ENCODE assay signal across 8 cellular contexts in the genomic region with DNA sequence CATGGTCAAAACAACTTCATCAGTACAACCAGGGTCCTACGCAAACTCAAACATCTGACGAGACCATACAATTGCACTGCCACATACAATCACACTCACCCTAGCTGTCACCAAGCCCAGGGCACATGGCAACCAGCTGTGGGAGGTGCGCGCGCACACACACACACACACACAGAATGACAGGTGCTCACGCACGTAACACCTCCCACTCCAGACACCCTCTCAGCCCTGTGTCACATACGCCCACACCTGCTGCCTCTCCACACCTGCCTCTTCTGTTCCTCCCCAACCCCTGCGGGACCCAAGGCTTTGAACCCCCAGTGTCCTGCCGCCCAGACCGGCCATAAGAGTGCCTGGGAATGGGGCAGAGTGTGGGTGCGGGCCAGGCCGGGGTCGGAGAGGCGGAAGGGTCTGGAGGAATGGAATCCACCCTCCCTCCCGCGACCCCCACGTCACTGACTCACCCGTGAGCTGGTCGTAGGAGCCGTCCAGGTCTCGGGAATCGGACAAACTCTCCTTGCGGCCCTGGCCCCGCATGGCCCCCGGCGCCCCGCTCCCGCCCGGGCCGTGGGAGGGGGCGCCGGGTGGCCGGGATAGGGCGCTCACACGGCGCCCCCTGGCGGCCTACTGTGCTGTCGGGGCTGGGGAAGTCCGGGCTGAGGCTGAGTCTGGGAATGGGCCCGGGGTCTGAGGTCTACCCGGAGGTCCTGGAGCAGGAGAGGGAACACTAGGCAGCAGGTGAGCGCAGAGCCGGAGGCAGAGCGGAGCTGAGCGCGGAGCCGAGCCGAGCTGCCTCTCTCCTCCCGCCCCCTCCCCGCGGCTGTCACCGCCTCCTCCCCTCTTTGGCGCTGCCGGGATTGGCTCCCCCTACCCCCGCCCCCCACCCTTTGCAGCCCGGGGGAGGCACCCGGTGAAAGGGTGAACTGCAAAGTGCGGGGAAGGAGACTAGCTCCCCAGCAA. TPM values are rescaled to one million over a fixed set of nuclear protein-coding genes. Genes with fewer than 3 reads are reported as not detected.
DNase-seq lines count a peak whose midpoint lies in the region; ATAC-seq and TF ChIP-seq lines count a peak whose summit lies in the region.

A gene (minus strand): TSS at position 769 of the 960 bp plus-strand sequence. CDS start 232 bp downstream, at position 537.

- no peak for TF ChIP-seq RAD21 in HCT116 (IDR thresholded peaks at IDR 0.05; ENCODE audit: low read depth)

- BruUV-seq in A673 (replicated peaks; lab: Mats Ljungman, UMichigan) (no TSS peak), HCT116 (replicated peaks; lab: Mats Ljungman, UMichigan) (no TSS peak)

- no peak within 1 kb of the TSS for H2AFZ ChIP-seq in HCT116 (ENCODE audit: low read depth, low read length, poor library complexity, severe bottlenecking)

- TF ChIP-seq POLR2A in HCT116 (IDR thresholded peaks at IDR 0.05; ENCODE audit: borderline replicate concordance, extremely low read depth, insufficient read depth, insufficient read length), result no peak

- H4K20me1 ChIP-seq in HCT116 (ENCODE audit: insufficient read depth), result no peaks in the 10 kb centered on the region

- CTCF ChIA-PET in A673 (lab: Charles Lee) (interaction anchor here (0.6 to 1.3 kb wide), 6 partner anchors 44 to 540 kb away, joined by 4 to 10 read pairs (median 6); no protein-coding TSS in a partner anchor), HCT116 (lab: Charles Lee) (interaction anchor here (4.9 to 5.9 kb wide), 2 partner anchors 165 to 230 kb away, joined by 90 to 267 read pairs; no protein-coding TSS in a partner anchor)

- no peak within 1 kb of the TSS for H3K27ac ChIP-seq in A673 (ENCODE audit: low read depth, low read length, poor library complexity, severe bottlenecking)
- no peak within 1 kb of the TSS for H3K27ac ChIP-seq in HCT116 (ENCODE audit: low read depth, low read length)

- no peaks in the 10 kb centered on the region for H3K36me3 ChIP-seq in A673 (ENCODE audit: insufficient read depth, low read length, poor library complexity, severe bottlenecking)
- H3K36me3 ChIP-seq in HCT116 (ENCODE audit: control insufficient read depth in 1 of 2, insufficient read depth in 2 of 2, low read length in 2 of 2), result no peaks in the 10 kb centered on the region; a peak in 1 of 4 replicates

- peak; percentile 16; the same call in 1 of the 2 replicates for ATAC-seq in HCT116
- ATAC-seq in GM18511 (IDR thresholded peaks at IDR 0.05; ENCODE audit: unreplicated experiment), result no peak
- no peak for ATAC-seq in GM21526 (IDR thresholded peaks at IDR 0.05; ENCODE audit: low FRiP score, unreplicated experiment)

- H3K4me3 ChIP-seq in A673 (ENCODE audit: low read depth, low read length, poor library complexity, severe bottlenecking) (peak within 1 kb of the TSS; percentile 44), HCT116 (replicated peaks in 1 of 2; ENCODE audit: low read depth in 1 of 2, low read length in 2 of 2) (no peak within 1 kb of the TSS), astrocyte of the cerebellum (ENCODE audit: low read depth, low read length) (no peak within 1 kb of the TSS), iPS-11a (ENCODE audit: low read depth, low read length) (peak within 1 kb of the TSS; percentile 35)

- no peak within 1 kb of the TSS for H3K9ac ChIP-seq in HCT116 (ENCODE audit: low read length)

- intact Hi-C loops in A673 (cut with micrococcal nuclease; ENCODE audit: unreplicated experiment) (no loop called here), HCT116 (cut with micrococcal nuclease) (loop anchor here (5.0 kb wide), 1 partner anchor 631 kb away; no protein-coding TSS in a partner anchor)

- POLR2A ChIA-PET in A673 (lab: Charles Lee; ENCODE audit: low non-redundant PET) (interaction anchor here (0.6 kb wide), 1 partner anchor 34 kb away, joined by 3 read pairs; no protein-coding TSS in a partner anchor), HCT116 (lab: Charles Lee) (no interaction called here)

- no peaks in the 10 kb centered on the region for H3K9me2 ChIP-seq in HCT116 (ENCODE audit: insufficient read depth)

- H3K4me2 ChIP-seq in HCT116 (ENCODE audit: low read length), result no peak within 1 kb of the TSS

- RAD21 ChIA-PET in HCT116 (lab: Charles Lee; ENCODE audit: low non-redundant PET in 1 of 2, low total read pairs in 2 of 2, uncharacterized antibody in 2 of 2, unreplicated experiment in 2 of 2), result interaction anchor here in 1 of 2 experiments (0.7 kb wide), 1 partner anchor 157 kb away, joined by 4 read pairs; no protein-coding TSS in a partner anchor

- TF ChIP-seq CTCF in A673 (conservative IDR thresholded peaks at IDR 0.05; ENCODE audit: low read depth, low read length), result peak; percentile 68
- peak in 2 of 3 experiments; percentile 77 to 79; a peak in 4 of 6 replicates for TF ChIP-seq CTCF in HCT116 (IDR thresholded peaks at IDR 0.05 in 2 of 3, conservative IDR thresholded peaks at IDR 0.05 in 1 of 3; ENCODE audit: borderline replicate concordance in 1 of 3, insufficient read depth in 1 of 3, low read depth in 2 of 3, low read length in 2 of 3)
- TF ChIP-seq CTCF in astrocyte of the cerebellum (IDR thresholded peaks at IDR 0.05; ENCODE audit: low read depth, low read length, missing control alignments), result peak; percentile 55

- no peaks in the 10 kb centered on the region for H3K79me2 ChIP-seq in HCT116 (ENCODE audit: insufficient read depth, low read length)

- H3K27me3 ChIP-seq in A673 (replicated peaks; ENCODE audit: insufficient read depth, low read depth, low read length, poor library complexity) (no peaks in the 10 kb centered on the region), HCT116 (ENCODE audit: insufficient read depth, low read length) (no peaks in the 10 kb centered on the region)

- H3K4me1 ChIP-seq in A673 (ENCODE audit: insufficient read depth, low read length, poor library complexity, severe bottlenecking) (peaks cover 9% of the 10 kb centered on the region), HCT116 (ENCODE audit: control insufficient read depth in 1 of 2, insufficient read depth in 2 of 2, low read length in 2 of 2) (peaks cover 10 to 23% of the 10 kb centered on the region in 2 experiments)

- in situ Hi-C loops in astrocyte of the cerebellum (cut with HindIII; ENCODE audit: low sequenced_read_pairs), result no loop called here

- DNase-seq in A673 (ENCODE audit: low spot score), result peak; percentile 66
- DNase-seq in HCT116 (ENCODE audit: low read depth, low spot score), result no peak
- peak; percentile 56 for DNase-seq in SKM-1 treated with dmso at 0.1 percent for 144 hours (lab: John Stamatoyannopoulos, UW; ENCODE audit: unreplicated experiment)
- no peak for DNase-seq in astrocyte of the cerebellum (ENCODE audit: low read depth)
- DNase-seq in stimulated activated CD4-positive, alpha-beta T cell treated with anti-CD3 and anti-CD28 coated beads, Interleukin-4, amount 100 ng/mL, for 4 hours, result peak; percentile 58 to 83

- H3K9me3 ChIP-seq in A673 (ENCODE audit: low read depth, low read length, poor library complexity, severe bottlenecking) (no peaks in the 10 kb centered on the region), HCT116 (ENCODE audit: control insufficient read depth in 1 of 2, insufficient read depth in 1 of 2, low read depth in 1 of 2, low read length in 2 of 2) (no peaks in the 10 kb centered on the region)

TF ChIP-seq in HCT116, 20 proteins besides CTCF, POLR2A, EP300 and RAD21:
- TF ChIP-seq YY1 (IDR thresholded peaks at IDR 0.05; ENCODE audit: extremely low read depth, insufficient replicate concordance, low read depth, low read length) (no peak), CEBPB (IDR thresholded peaks at IDR 0.05; ENCODE audit: low read depth) (no peak), CBX3 (IDR thresholded peaks at IDR 0.05; ENCODE audit: low read depth) (no peak), ZNF274 (IDR thresholded peaks at IDR 0.05; ENCODE audit: low read depth, low read length) (no peak), EZH2 (IDR thresholded peaks at IDR 0.05) (no peak), TCF7L2 (IDR thresholded peaks at IDR 0.05; ENCODE audit: borderline replicate concordance, extremely low read depth, insufficient read depth, insufficient read length) (no peak), SRF (IDR thresholded peaks at IDR 0.05; ENCODE audit: low read depth) (no peak), POLR2AphosphoS5 (IDR thresholded peaks at IDR 0.05; ENCODE audit: low read depth, low read length) (no peak)
- TF ChIP-seq, protein P1, sequence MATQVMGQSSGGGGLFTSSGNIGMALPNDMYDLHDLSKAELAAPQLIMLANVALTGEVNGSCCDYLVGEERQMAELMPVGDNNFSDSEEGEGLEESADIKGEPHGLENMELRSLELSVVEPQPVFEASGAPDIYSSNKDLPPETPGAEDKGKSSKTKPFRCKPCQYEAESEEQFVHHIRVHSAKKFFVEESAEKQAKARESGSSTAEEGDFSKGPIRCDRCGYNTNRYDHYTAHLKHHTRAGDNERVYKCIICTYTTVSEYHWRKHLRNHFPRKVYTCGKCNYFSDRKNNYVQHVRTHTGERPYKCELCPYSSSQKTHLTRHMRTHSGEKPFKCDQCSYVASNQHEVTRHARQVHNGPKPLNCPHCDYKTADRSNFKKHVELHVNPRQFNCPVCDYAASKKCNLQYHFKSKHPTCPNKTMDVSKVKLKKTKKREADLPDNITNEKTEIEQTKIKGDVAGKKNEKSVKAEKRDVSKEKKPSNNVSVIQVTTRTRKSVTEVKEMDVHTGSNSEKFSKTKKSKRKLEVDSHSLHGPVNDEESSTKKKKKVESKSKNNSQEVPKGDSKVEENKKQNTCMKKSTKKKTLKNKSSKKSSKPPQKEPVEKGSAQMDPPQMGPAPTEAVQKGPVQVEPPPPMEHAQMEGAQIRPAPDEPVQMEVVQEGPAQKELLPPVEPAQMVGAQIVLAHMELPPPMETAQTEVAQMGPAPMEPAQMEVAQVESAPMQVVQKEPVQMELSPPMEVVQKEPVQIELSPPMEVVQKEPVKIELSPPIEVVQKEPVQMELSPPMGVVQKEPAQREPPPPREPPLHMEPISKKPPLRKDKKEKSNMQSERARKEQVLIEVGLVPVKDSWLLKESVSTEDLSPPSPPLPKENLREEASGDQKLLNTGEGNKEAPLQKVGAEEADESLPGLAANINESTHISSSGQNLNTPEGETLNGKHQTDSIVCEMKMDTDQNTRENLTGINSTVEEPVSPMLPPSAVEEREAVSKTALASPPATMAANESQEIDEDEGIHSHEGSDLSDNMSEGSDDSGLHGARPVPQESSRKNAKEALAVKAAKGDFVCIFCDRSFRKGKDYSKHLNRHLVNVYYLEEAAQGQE (IDR thresholded peaks at IDR 0.05; ENCODE audit: low read depth), result no peak

RNA-seq across cellular contexts. Expression of the gene that starts here (rescaled TPM):
- total RNA-seq in A673 (2021), result 0.86 and 2.8 TPM in 2 replicates
- 8.5 TPM for total RNA-seq in HCT116 (2021; ENCODE audit: unreplicated experiment)
- 2.1 and 3.1 TPM in 2 replicates for polyA plus RNA-seq in HCT116 (2012)

Comparison
In these comparisons a context has a peak if more than half of its experiments do, and no peak if none do; other contexts are left out.
1. DNase-seq: peak in A673 (single experiment), SKM-1 treated with dmso at 0.1 percent for 144 hours (single experiment) and stimulated activated CD4-positive, alpha-beta T cell treated with anti-CD3 and anti-CD28 coated beads, Interleukin-4, amount 100 ng/mL, for 4 hours (2 of 2); none in HCT116 (single experiment) and astrocyte of the cerebellum (single experiment).
2. H3K4me3 ChIP-seq: peak in A673 (single experiment) and iPS-11a (single experiment); none in HCT116 (0 of 2) and astrocyte of the cerebellum (single experiment).
3. Peak in every context shown above with its lines, with median percentiles within 50 percentile points of each other: CTCF ChIP-seq.